Comparison of ENCODE assay signal across 17 cellular contexts in the genomic region with DNA sequence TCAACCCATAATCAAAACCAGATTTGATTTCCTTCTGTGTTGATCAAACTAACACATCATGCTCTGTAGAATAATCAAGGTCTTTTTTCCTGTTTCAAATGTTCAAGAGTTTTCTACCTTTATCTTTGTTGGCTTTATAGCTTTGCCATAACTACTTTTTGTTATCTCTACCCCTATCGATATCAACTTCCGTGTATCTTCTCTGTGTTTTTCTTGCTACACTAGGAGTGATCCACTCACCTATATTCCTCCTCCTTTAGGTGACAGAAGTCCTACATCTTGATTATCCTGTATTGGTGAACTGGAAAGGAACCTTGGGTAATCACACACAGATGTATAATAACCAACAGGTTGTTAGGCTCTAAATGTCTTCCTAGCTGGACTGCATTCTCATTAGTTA.
DNase-seq lines count a peak whose midpoint lies in the region; ATAC-seq and TF ChIP-seq lines count a peak whose summit lies in the region.
"Had no signal": no experiment of that assay in that cellular context is flagged by ENCODE, and none has a peak within 500 bp of the region (broad histone marks: within the 10 kb centered on the region; RNA-seq: fewer than 3 reads in every experiment).

No MANE protein-coding gene starts in this region.

- H3K36me3 ChIP-seq in HEK293 (ENCODE audit: control insufficient read depth in 2 of 2, insufficient read depth in 1 of 2, low read length in 2 of 2) (no peaks in the 10 kb centered on the region), IMR-90 (ENCODE audit: control insufficient read depth, insufficient read depth, low read length) (no peaks in the 10 kb centered on the region), SU-DHL-6 (ENCODE audit: low read length) (peaks cover 27% of the 10 kb centered on the region), mucosa of descending colon (ENCODE audit: low read depth) (no peaks in the 10 kb centered on the region), A673 (ENCODE audit: insufficient read depth, low read length, poor library complexity, severe bottlenecking) (no peaks in the 10 kb centered on the region)
- H3K36me3 ChIP-seq: BLaER1 treated with 17β-estradiol and CSF1 and Interleukin-3, amounts not matched to agents 10 nM and 100 nM had no signal

- no peak overlapping the region for H4K91ac ChIP-seq in IMR-90 (ENCODE audit: insufficient read depth, low read depth, low read length)

- H2BK120ac ChIP-seq in IMR-90 (ENCODE audit: low read depth, low read length) = no peak overlapping the region

- H3K79me2 ChIP-seq in SU-DHL-6 (ENCODE audit: insufficient read depth, low read length) = peaks cover 43% of the 10 kb centered on the region

- H2AK9ac ChIP-seq in IMR-90 (replicated peaks; ENCODE audit: low read depth, low read length, poor library complexity) = no peak overlapping the region

- ATAC-seq in IMR-90 (ENCODE audit: low read depth) = no peak
- ATAC-seq in mucosa of descending colon = peak; percentile 62
- ATAC-seq: CD8-positive, alpha-beta T cell had no signal

- H2BK5ac ChIP-seq in IMR-90 (ENCODE audit: low read depth, low read length, poor library complexity, severe bottlenecking) = no peak overlapping the region

- intact Hi-C loops in IMR-90 (cut with micrococcal nuclease) (loop anchor here (2.0 to 10.0 kb wide), 3 partner anchors 240 to 553 kb away; no protein-coding TSS in a partner anchor), mucosa of descending colon (cut with DNase I, micrococcal nuclease) (loop anchor here in 1 of 2 donors (5.0 kb wide), 1 partner anchor 260 kb away; no protein-coding TSS in a partner anchor), A673 (cut with micrococcal nuclease; ENCODE audit: unreplicated experiment) (loop anchor here (2.0 to 5.0 kb wide), 3 partner anchors 240 to 340 kb away; no protein-coding TSS in a partner anchor)

- H4K20me1 ChIP-seq in IMR-90 (ENCODE audit: insufficient read depth, low read length) (no peaks in the 10 kb centered on the region), SU-DHL-6 (ENCODE audit: low read depth, low read length) (no peaks in the 10 kb centered on the region)
- H4K20me1 ChIP-seq: BLaER1 treated with 17β-estradiol and CSF1 and Interleukin-3, amounts not matched to agents 10 nM and 100 nM had no signal

- H3K23ac ChIP-seq in IMR-90 (ENCODE audit: low read depth, low read length) = peak overlapping the region; percentile 36; the same call in 1 of the 2 replicates

- no peak overlapping the region; a peak in 1 of 4 replicates for H4K8ac ChIP-seq in IMR-90 (ENCODE audit: low read depth in 2 of 2, low read length in 2 of 2)

- H3K4me2 ChIP-seq in IMR-90 (ENCODE audit: low read depth, low read length) (no peak overlapping the region), SU-DHL-6 (ENCODE audit: low read depth, low read length, poor library complexity, severe bottlenecking) (no peak overlapping the region)
- H3K4me2 ChIP-seq: BLaER1 treated with 17β-estradiol and CSF1 and Interleukin-3, amounts not matched to agents 10 nM and 100 nM had no signal

- H3K4me1 ChIP-seq in HEK293 (ENCODE audit: control insufficient read depth, insufficient read depth, low read length) (no peaks in the 10 kb centered on the region), IMR-90 (ENCODE audit: control insufficient read depth, insufficient read depth, low read length) (peaks cover 4% of the 10 kb centered on the region), mucosa of descending colon (ENCODE audit: low read depth) (peaks cover 7% of the 10 kb centered on the region), A673 (ENCODE audit: insufficient read depth, low read length, poor library complexity, severe bottlenecking) (peaks cover 23% of the 10 kb centered on the region)
- H3K4me1 ChIP-seq: Caco-2 had no signal

- H2AK5ac ChIP-seq in IMR-90 (ENCODE audit: low read depth, low read length) = no peak overlapping the region

- H3K4ac ChIP-seq in IMR-90 (ENCODE audit: low read depth, low read length) = no peak overlapping the region

- no peak overlapping the region for H2BK15ac ChIP-seq in IMR-90 (ENCODE audit: low read depth, low read length)

- no TSS peak for BruUV-seq in IMR-90 (replicated peaks; lab: Mats Ljungman, UMichigan)
- BruUV-seq in A673 (replicated peaks; lab: Mats Ljungman, UMichigan) = no TSS peak

- H2BK20ac ChIP-seq in IMR-90 (ENCODE audit: low read depth, low read length) = no peak overlapping the region

- dilution Hi-C loops in IMR-90 (cut with HindIII; ENCODE audit: low sequenced_read_pairs, unreplicated experiment) = no loop called here

- in situ Hi-C loops in IMR-90 (cut with MboI; ENCODE audit: low sequenced_read_pairs) = loop anchor here (5.0 to 25.0 kb wide), 2 partner anchors 230 to 260 kb away; no protein-coding TSS in a partner anchor

- H3K56ac ChIP-seq in IMR-90 (ENCODE audit: extremely low read depth, insufficient read depth, low read length) = no peak overlapping the region

- H3K9ac ChIP-seq in IMR-90 (ENCODE audit: low read depth, low read length) (no peak overlapping the region), SU-DHL-6 (ENCODE audit: low read length) (no peak overlapping the region)
- H3K9ac ChIP-seq: BLaER1 treated with 17β-estradiol and CSF1 and Interleukin-3, amounts not matched to agents 10 nM and 100 nM had no signal

- H3K4me3 ChIP-seq in HEK293 (ENCODE audit: low read depth, low read length) = no peak overlapping the region
- H3K4me3 ChIP-seq in IMR-90 (ENCODE audit: insufficient read depth, low read depth, low read length) = no peak overlapping the region
- no peak overlapping the region for H3K4me3 ChIP-seq in SU-DHL-6 (ENCODE audit: insufficient read depth, low read length, poor library complexity, severe bottlenecking)
- H3K4me3 ChIP-seq in mucosa of descending colon = no peak overlapping the region
- no peak overlapping the region for H3K4me3 ChIP-seq in A673 (ENCODE audit: low read depth, low read length, poor library complexity, severe bottlenecking)
- H3K4me3 ChIP-seq: BLaER1 treated with 17β-estradiol and CSF1 and Interleukin-3, amounts not matched to agents 10 nM and 100 nM had no signal

- H3K27ac ChIP-seq in HEK293 (ENCODE audit: extremely low read depth, low read depth, low read length) = no peak overlapping the region
- H3K27ac ChIP-seq in IMR-90 (ENCODE audit: insufficient read depth, low read length) = no peak overlapping the region
- peak overlapping the region; percentile 3; the same call in 1 of the 2 replicates for H3K27ac ChIP-seq in SU-DHL-6 (ENCODE audit: low read depth, low read length)
- no peak overlapping the region for H3K27ac ChIP-seq in A673 (ENCODE audit: low read depth, low read length, poor library complexity, severe bottlenecking)
- H3K27ac ChIP-seq: BLaER1 treated with 17β-estradiol and CSF1 and Interleukin-3, amounts not matched to agents 10 nM and 100 nM; C4-2B had no signal

- CTCF ChIA-PET in HEK293 (lab: Yijun Ruan, JAX) = interaction anchor here (0.6 to 4.3 kb wide), 12 partner anchors 87 to 567 kb away, joined by 3 to 44 read pairs (median 3); no protein-coding TSS in a partner anchor
- CTCF ChIA-PET in IMR-90 (lab: Yijun Ruan, JAX) = interaction anchor here (1.0 to 1.4 kb wide), 4 partner anchors 11 to 409 kb away, joined by 3 to 5 read pairs (median 3); no protein-coding TSS in a partner anchor
- CTCF ChIA-PET in A673 (lab: Charles Lee) = interaction anchor here (0.6 kb wide), 1 partner anchor 10 kb away, joined by 8 read pairs; no protein-coding TSS in a partner anchor

- TF ChIP-seq RAD21 in IMR-90 (IDR thresholded peaks at IDR 0.05; ENCODE audit: low read length) = no peak

- H3K9me1 ChIP-seq in IMR-90 (ENCODE audit: insufficient read depth, low read length) = no peaks in the 10 kb centered on the region

- no peak for TF ChIP-seq POLR2A in IMR-90 (IDR thresholded peaks at IDR 0.05; ENCODE audit: low read depth, low read length)

- POLR2A ChIA-PET in HEK293 (lab: Yijun Ruan, JAX) (no interaction called here), IMR-90 (lab: Charles Lee; ENCODE audit: unreplicated experiment) (no interaction called here), A673 (lab: Charles Lee; ENCODE audit: low non-redundant PET) (no interaction called here)

- H3K9me3 ChIP-seq in HEK293 (ENCODE audit: control insufficient read depth, insufficient read depth, low read depth, low read length) (no peaks in the 10 kb centered on the region), IMR-90 (ENCODE audit: control insufficient read depth, insufficient read depth, low read length) (no peaks in the 10 kb centered on the region), SU-DHL-6 (ENCODE audit: insufficient read depth, low read length) (no peaks in the 10 kb centered on the region), mucosa of descending colon (no peaks in the 10 kb centered on the region), A673 (ENCODE audit: low read depth, low read length, poor library complexity, severe bottlenecking) (no peaks in the 10 kb centered on the region)
- H3K9me3 ChIP-seq: BLaER1 treated with 17β-estradiol and CSF1 and Interleukin-3, amounts not matched to agents 10 nM and 100 nM; Caco-2 had no signal

- no peak overlapping the region for H4K5ac ChIP-seq in IMR-90 (ENCODE audit: low read depth, low read length)

- H3K18ac ChIP-seq in IMR-90 (ENCODE audit: low read depth, low read length) = no peak overlapping the region

- DNase-seq in IMR-90 = no peak
- no peak for DNase-seq in mucosa of descending colon
- no peak for DNase-seq in A673 (ENCODE audit: low spot score)
- DNase-seq in NCI-H748 treated with DMSO at 0.1 percent for 48 hours (lab: John Stamatoyannopoulos, UW) = no peak
- DNase-seq in SHP77 (lab: John Stamatoyannopoulos, UW) = no peak
- DNase-seq: 8988T; AML-193; Caco-2; Calu3; CD4-positive, alpha-beta T cell; CD8-positive, alpha-beta T cell; DMS79 treated with DMSO at 0.1 percent for 48 hours; GF-D8 had no signal

- H3K27me3 ChIP-seq in IMR-90 (ENCODE audit: control insufficient read depth, insufficient read depth, low read length) = no peaks in the 10 kb centered on the region
- no peaks in the 10 kb centered on the region for H3K27me3 ChIP-seq in SU-DHL-6 (ENCODE audit: low read length)
- no peaks in the 10 kb centered on the region for H3K27me3 ChIP-seq in A673 (replicated peaks; ENCODE audit: insufficient read depth, low read depth, low read length, poor library complexity)
- H3K27me3 ChIP-seq: BLaER1 treated with 17β-estradiol and CSF1 and Interleukin-3, amounts not matched to agents 10 nM and 100 nM had no signal

- peaks cover 30% of the 10 kb centered on the region for H3F3A ChIP-seq in SU-DHL-6 (ENCODE audit: insufficient read depth)

- whole genome bisulfite sequencing in IMR-90 (ENCODE audit: extremely low coverage in 2 of 2, insufficient read length in 1 of 2), 2 experiments = no CpG with 5 or more reads among the region's 2 CpGs

- TF ChIP-seq CTCF in HEK293 (tag by site-specific recombination; IDR thresholded peaks at IDR 0.05) = no peak
- no peak for TF ChIP-seq CTCF in IMR-90 (conservative IDR thresholded peaks at IDR 0.05; ENCODE audit: low read depth, low read length)
- no peak for TF ChIP-seq CTCF in SU-DHL-6 (IDR thresholded peaks at IDR 0.05; ENCODE audit: insufficient read depth, low read length, poor library complexity, severe bottlenecking)
- TF ChIP-seq CTCF in mucosa of descending colon (IDR thresholded peaks at IDR 0.05) = no peak
- TF ChIP-seq CTCF in A673 (conservative IDR thresholded peaks at IDR 0.05; ENCODE audit: low read depth, low read length) = no peak

- peaks cover 18 to 23% of the 10 kb centered on the region in 2 experiments for H3K79me1 ChIP-seq in IMR-90 (ENCODE audit: low read depth in 1 of 2, low read length in 2 of 2)

- H3K14ac ChIP-seq in IMR-90 (replicated peaks; ENCODE audit: low read depth, low read length) = no peak overlapping the region

- no peak overlapping the region for H2AFZ ChIP-seq in IMR-90 (replicated peaks; ENCODE audit: low read length, poor library complexity)
- no peak overlapping the region for H2AFZ ChIP-seq in SU-DHL-6 (ENCODE audit: low read depth, low read length, severe bottlenecking)

- H3K9me2 ChIP-seq in SU-DHL-6 (replicated peaks; ENCODE audit: insufficient read depth, low read length) = no peaks in the 10 kb centered on the region
